19 cellular contexts compared by ENCODE assay signal in the genomic region with DNA sequence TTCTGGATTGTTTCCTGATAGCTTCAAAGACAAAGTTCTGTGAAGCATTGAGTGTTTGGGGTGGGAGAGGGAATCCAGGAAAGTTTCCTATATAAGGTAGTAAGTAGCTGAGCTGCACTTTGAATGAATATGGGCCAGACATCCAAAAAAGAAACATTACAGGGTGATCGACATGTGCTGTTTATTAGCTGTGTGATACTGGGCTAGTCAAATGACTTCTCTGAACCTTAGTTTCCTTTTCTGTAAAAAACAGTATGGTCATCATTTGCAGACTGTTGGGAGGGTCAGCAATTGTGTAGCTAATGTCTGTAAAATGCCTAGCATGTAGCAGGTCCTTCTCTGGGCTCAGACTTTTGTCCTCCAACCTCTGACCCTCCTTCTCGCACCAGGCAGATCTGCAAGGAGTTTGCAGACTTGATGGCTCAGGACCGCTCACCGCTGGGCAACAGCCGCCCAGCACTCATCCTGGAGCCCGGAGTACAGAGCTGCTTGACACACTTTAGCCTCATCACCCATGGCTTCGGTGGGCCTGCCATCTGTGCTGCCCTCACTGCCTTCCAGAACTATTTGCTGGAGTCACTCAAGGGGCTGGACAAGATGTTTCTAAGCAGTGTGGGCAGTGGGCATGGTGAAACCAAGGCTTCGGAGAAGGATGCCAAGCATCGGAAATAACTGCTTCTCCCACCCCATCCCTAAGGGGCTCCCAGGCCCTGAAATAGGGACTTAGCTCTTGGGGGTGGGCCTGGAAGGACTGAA. TPM values are rescaled to one million over a fixed set of nuclear protein-coding genes. Genes with fewer than 3 reads are reported as not detected.
"Had no signal": no experiment of that assay in that cellular context is flagged by ENCODE, and none has a peak within 500 bp of the region (broad histone marks: within the 10 kb centered on the region; RNA-seq: fewer than 3 reads in every experiment).

No MANE protein-coding gene starts in this region.

- H3K4me1 ChIP-seq: ascending aorta, breast epithelium, pancreas, tibial nerve had no signal

- H3K36me3 ChIP-seq: breast epithelium, pancreas had no signal

- H3K27me3 ChIP-seq: ascending aorta, breast epithelium, esophagus muscularis mucosa, pancreas, tibial nerve had no signal

- H3K36me3 Mint-ChIP-seq: activated naive CD4-positive, alpha-beta T cell treated with anti-CD3 and anti-CD28 coated beads, Interleukin-2, amount 50 U/mL, for 24 hours had no signal

- H3K9me3 ChIP-seq: ascending aorta, breast epithelium, esophagus muscularis mucosa, pancreas, tibial nerve had no signal

- H3K27me3 Mint-ChIP-seq: activated B cell treated with CpG ODN at 0.5 μM for 24 hours; activated CD4-positive, alpha-beta memory T cell treated with anti-CD3 and anti-CD28 coated beads, Interleukin-2, amount 10 ng/mL, durations not matched to agents 7 days and 5 days; activated naive CD4-positive, alpha-beta T cell treated with anti-CD3 and anti-CD28 coated beads, Interleukin-2, amount 50 U/mL, for 24 hours; memory B cell; naive B cell had no signal

- H3K27ac Mint-ChIP-seq: activated B cell treated with CpG ODN at 0.5 μM for 24 hours; activated CD4-positive, alpha-beta memory T cell treated with anti-CD3 and anti-CD28 coated beads, Interleukin-2, amount 10 ng/mL, durations not matched to agents 7 days and 5 days; activated naive CD4-positive, alpha-beta T cell treated with anti-CD3 and anti-CD28 coated beads, Interleukin-2, amount 50 U/mL, for 24 hours; memory B cell had no signal

- ATAC-seq: pancreas had no signal

- FAIRE-seq: endothelial cell of umbilical vein, pancreas had no signal

- H3K9me3 Mint-ChIP-seq: activated B cell treated with CpG ODN at 0.5 μM for 24 hours; activated CD4-positive, alpha-beta memory T cell treated with anti-CD3 and anti-CD28 coated beads, Interleukin-2, amount 10 ng/mL, durations not matched to agents 7 days and 5 days; activated naive CD4-positive, alpha-beta T cell treated with anti-CD3 and anti-CD28 coated beads, Interleukin-2, amount 50 U/mL, for 24 hours; memory B cell; naive B cell had no signal

- DNase-seq: activated B cell treated with CpG ODN at 0.5 μM for 24 hours; activated CD4-positive, alpha-beta memory T cell treated with anti-CD3 and anti-CD28 coated beads, Interleukin-2, amount 10 ng/mL, durations not matched to agents 7 days and 5 days; activated CD4-positive, alpha-beta T cell treated with anti-CD3 and anti-CD28 coated beads for 4 hours; activated gamma-delta T cell; activated T-cell treated with anti-CD3 and anti-CD28 coated beads, Interleukin-2, amount 50 U/mL, for 48 hours; cerebellar nuclear complex; effector CD4-positive, alpha-beta T cell; naive B cell; stimulated activated naive CD4-positive, alpha-beta T cell; substantia nigra; T-helper 9 cell had no signal

- H3K4me3 Mint-ChIP-seq: activated B cell treated with CpG ODN at 0.5 μM for 24 hours; activated CD4-positive, alpha-beta memory T cell treated with anti-CD3 and anti-CD28 coated beads, Interleukin-2, amount 10 ng/mL, durations not matched to agents 7 days and 5 days; activated naive CD4-positive, alpha-beta T cell treated with anti-CD3 and anti-CD28 coated beads, Interleukin-2, amount 50 U/mL, for 24 hours; memory B cell; naive B cell had no signal

- H3K4me1 Mint-ChIP-seq: activated B cell treated with CpG ODN at 0.5 μM for 24 hours; activated naive CD4-positive, alpha-beta T cell treated with anti-CD3 and anti-CD28 coated beads, Interleukin-2, amount 50 U/mL, for 24 hours; naive B cell had no signal

- H3K27ac ChIP-seq: ascending aorta, breast epithelium, esophagus muscularis mucosa, pancreas, tibial nerve had no signal

- H3K4me3 ChIP-seq: ascending aorta, breast epithelium, esophagus muscularis mucosa, pancreas, tibial nerve had no signal

RNA-seq across cellular contexts. Expression of a gene that starts 21.1 kb away (rescaled TPM):
- total RNA-seq: endothelial cell of umbilical vein had no signal
